ENCODE assay signal across 19 cellular contexts in genomic region chr13:93800342-93800741, GRCh38.
"Had no signal": no experiment of that assay in that cellular context is flagged by ENCODE, and none has a peak within 500 bp of the region (broad histone marks: within the 10 kb centered on the region; RNA-seq: fewer than 3 reads in every experiment).

No MANE protein-coding gene starts in this region.

- H3K9ac ChIP-seq: SK-N-SH had no signal

- H3K27me3 ChIP-seq: MG63 had no signal

- FAIRE-seq: RCC 7860 had no signal

- H3K9me3 ChIP-seq: MG63, SK-N-SH had no signal

- DNase-seq: KBM-7, MG63, NCI-H1092, NCI-H1105 treated with DMSO at 0.1 percent for 48 hours, NCI-H1417 treated with DMSO at 0.1 percent for 48 hours, NCI-H1694 treated with DMSO at 0.1 percent for 48 hours, NCI-H1930, NCI-H2081, NCI-H2107, NCI-H2227 treated with DMSO at 0.1 percent for 48 hours, NCI-H510A, NCI-H524 treated with DMSO at 0.1 percent for 48 hours, NCI-H774, Right ventricle myocardium superior, RPMI8226, SIG-M5, SK-N-SH, SW 1271 had no signal

- H3K4me3 ChIP-seq: MG63 had no signal

- H3K4me2 ChIP-seq: SK-N-SH had no signal

- H3K36me3 ChIP-seq: MG63 had no signal
